13 cellular contexts compared by ENCODE assay signal in the genomic region with DNA sequence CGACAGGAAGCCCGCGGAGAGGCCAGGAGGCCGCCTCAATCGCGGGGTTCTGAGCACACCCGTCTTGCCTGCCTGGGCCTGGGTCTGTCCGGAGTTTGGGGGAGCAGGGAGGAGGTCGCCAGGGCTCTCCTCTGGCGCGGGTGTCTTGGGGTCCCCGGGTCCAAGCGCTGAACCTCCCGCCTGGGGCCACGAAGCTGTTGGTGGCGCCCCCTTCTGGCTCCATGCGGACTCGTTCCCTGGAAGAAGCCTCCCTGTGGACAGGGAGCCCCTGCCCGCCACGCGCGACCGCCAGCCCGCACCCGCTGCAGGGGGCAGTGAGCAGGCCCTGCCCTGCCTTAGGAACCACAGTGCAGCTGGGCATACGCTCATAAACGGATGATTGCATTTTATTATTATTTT. TPM values are rescaled to one million over a fixed set of nuclear protein-coding genes. Genes with fewer than 3 reads are reported as not detected.
DNase-seq lines count a peak whose midpoint lies in the region; ATAC-seq and TF ChIP-seq lines count a peak whose summit lies in the region.
"Had no signal": no experiment of that assay in that cellular context is flagged by ENCODE, and none has a peak within 500 bp of the region (broad histone marks: within the 10 kb centered on the region; RNA-seq: fewer than 3 reads in every experiment).

No MANE protein-coding gene starts in this region.

- no peak overlapping the region for H3K27ac Mint-ChIP-seq in activated CD8-positive, alpha-beta T cell treated with anti-CD3 and anti-CD28 coated beads for 36 hours
- no peak overlapping the region for H3K27ac Mint-ChIP-seq in activated CD8-positive, alpha-beta T cell treated with anti-CD3 and anti-CD28 coated beads, Interleukin-2, amount 10 ng/mL, durations not matched to agents 7 days and 5 days

- intact Hi-C loops in activated CD8-positive, alpha-beta T cell treated with anti-CD3 and anti-CD28 coated beads for 36 hours (cut with micrococcal nuclease), result loop anchor here (10.0 kb wide), 1 partner anchor 155 kb away; a partner anchor contains a TSS

- H3K9me3 Mint-ChIP-seq in activated CD8-positive, alpha-beta T cell treated with anti-CD3 and anti-CD28 coated beads for 36 hours, result no peaks in the 10 kb centered on the region
- no peaks in the 10 kb centered on the region for H3K9me3 Mint-ChIP-seq in activated CD8-positive, alpha-beta T cell treated with anti-CD3 and anti-CD28 coated beads, Interleukin-2, amount 10 ng/mL, durations not matched to agents 7 days and 5 days (ENCODE audit: insufficient read depth)

- H3K27me3 Mint-ChIP-seq in activated CD8-positive, alpha-beta T cell treated with anti-CD3 and anti-CD28 coated beads for 36 hours, result peaks cover 3% of the 10 kb centered on the region
- H3K27me3 Mint-ChIP-seq in activated CD8-positive, alpha-beta T cell treated with anti-CD3 and anti-CD28 coated beads, Interleukin-2, amount 10 ng/mL, durations not matched to agents 7 days and 5 days (ENCODE audit: low read depth), result no peaks in the 10 kb centered on the region

- H3K4me1 Mint-ChIP-seq in activated CD8-positive, alpha-beta T cell treated with anti-CD3 and anti-CD28 coated beads for 36 hours (ENCODE audit: low read depth), result peaks cover 20% of the 10 kb centered on the region
- peaks cover 27% of the 10 kb centered on the region for H3K4me1 Mint-ChIP-seq in activated CD8-positive, alpha-beta T cell treated with anti-CD3 and anti-CD28 coated beads, Interleukin-2, amount 10 ng/mL, durations not matched to agents 7 days and 5 days (ENCODE audit: low read depth)

- TF ChIP-seq CTCF in activated CD8-positive, alpha-beta T cell treated with anti-CD3 and anti-CD28 coated beads for 36 hours (IDR thresholded peaks at IDR 0.05), result no peak
- TF ChIP-seq CTCF in epithelial cell of proximal tubule (conservative IDR thresholded peaks at IDR 0.05; ENCODE audit: low read depth, low read length), result peak; percentile 42

- no peaks in the 10 kb centered on the region for H3K36me3 Mint-ChIP-seq in activated CD8-positive, alpha-beta T cell treated with anti-CD3 and anti-CD28 coated beads for 36 hours (ENCODE audit: low read depth)
- no peaks in the 10 kb centered on the region for H3K36me3 Mint-ChIP-seq in activated CD8-positive, alpha-beta T cell treated with anti-CD3 and anti-CD28 coated beads, Interleukin-2, amount 10 ng/mL, durations not matched to agents 7 days and 5 days (ENCODE audit: low read depth)

- POLR2A ChIA-PET in activated CD8-positive, alpha-beta T cell treated with anti-CD3 and anti-CD28 coated beads for 36 hours (lab: Charles Lee), result no interaction called here
- POLR2A ChIA-PET in activated CD8-positive, alpha-beta T cell treated with anti-CD3 and anti-CD28 coated beads, Interleukin-2, amount 10 ng/mL, durations not matched to agents 7 days and 5 days (lab: Charles Lee), result no interaction called here

- CTCF ChIA-PET in activated CD8-positive, alpha-beta T cell treated with anti-CD3 and anti-CD28 coated beads for 36 hours (lab: Charles Lee), result interaction anchor here (1.0 to 1.4 kb wide), 4 partner anchors 46 to 159 kb away, joined by 3 to 4 read pairs (median 3); no protein-coding TSS in a partner anchor
- CTCF ChIA-PET in activated CD8-positive, alpha-beta T cell treated with anti-CD3 and anti-CD28 coated beads, Interleukin-2, amount 10 ng/mL, durations not matched to agents 7 days and 5 days (lab: Charles Lee), result interaction anchor here (1.0 kb wide), 1 partner anchor 11 kb away, joined by 3 read pairs; no protein-coding TSS in a partner anchor

- no peak for ATAC-seq in activated CD8-positive, alpha-beta T cell treated with anti-CD3 and anti-CD28 coated beads for 36 hours
- ATAC-seq in activated CD8-positive, alpha-beta T cell treated with anti-CD3 and anti-CD28 coated beads, Interleukin-2, amount 10 ng/mL, durations not matched to agents 7 days and 5 days, result no peak
- no peak for ATAC-seq in GM18867 (IDR thresholded peaks at IDR 0.05; ENCODE audit: unreplicated experiment)
- ATAC-seq: left lobe of liver had no signal

- H3K4me3 Mint-ChIP-seq in activated CD8-positive, alpha-beta T cell treated with anti-CD3 and anti-CD28 coated beads for 36 hours, result no peak overlapping the region
- H3K4me3 Mint-ChIP-seq in activated CD8-positive, alpha-beta T cell treated with anti-CD3 and anti-CD28 coated beads, Interleukin-2, amount 10 ng/mL, durations not matched to agents 7 days and 5 days, result no peak overlapping the region

- H3K4me3 ChIP-seq in epithelial cell of proximal tubule (ENCODE audit: low read depth, low read length), result no peak overlapping the region
- H3K4me3 ChIP-seq: cardiac muscle cell had no signal

- DNase-seq in activated CD8-positive, alpha-beta T cell treated with anti-CD3 and anti-CD28 coated beads for 36 hours, result peak; percentile 46
- no peak for DNase-seq in activated CD8-positive, alpha-beta T cell treated with anti-CD3 and anti-CD28 coated beads, Interleukin-2, amount 10 ng/mL, durations not matched to agents 7 days and 5 days
- DNase-seq in NCI-H69 (lab: John Stamatoyannopoulos, UW) (peak; percentile 7), epithelial cell of proximal tubule (ENCODE audit: low read depth) (no peak), germinal center (ENCODE audit: low spot score) (no peak), GOT3 (lab: John Stamatoyannopoulos, UW) (no peak)
- DNase-seq in stimulated activated CD4-positive, alpha-beta T cell treated with anti-CD3 and anti-CD28 coated beads, Interleukin-4, amount 100 ng/mL, for 1 hour, result peak; percentile 42
- DNase-seq: DMS79; NCI-H187; NK-92 treated with Interleukin-12 subunit alpha and Interleukin-12 subunit beta, amount 100 ng/mL, for 24 hours had no signal

RNA-seq across cellular contexts. Expression of a gene that starts 44.7 kb away (rescaled TPM):
- 10 to 100 TPM; 34.8 to 38.0 TPM for total RNA-seq in activated CD8-positive, alpha-beta T cell treated with anti-CD3 and anti-CD28 coated beads for 36 hours
- total RNA-seq in activated CD8-positive, alpha-beta T cell treated with anti-CD3 and anti-CD28 coated beads, Interleukin-2, amount 10 ng/mL, durations not matched to agents 7 days and 5 days, result 10 to 100 TPM; 29.7 to 30.3 TPM
- total RNA-seq in epithelial cell of proximal tubule, result 16.3 and 23.4 TPM in 2 replicates

RNA-seq across cellular contexts. Expression of a gene that starts 58.0 kb away (rescaled TPM):
- 10 to 100 TPM; 53.3 to 56.2 TPM for total RNA-seq in activated CD8-positive, alpha-beta T cell treated with anti-CD3 and anti-CD28 coated beads for 36 hours
- total RNA-seq in activated CD8-positive, alpha-beta T cell treated with anti-CD3 and anti-CD28 coated beads, Interleukin-2, amount 10 ng/mL, durations not matched to agents 7 days and 5 days, result 10 to 100 TPM; 50.0 to 53.4 TPM
- 13.5 and 21.7 TPM in 2 replicates for total RNA-seq in epithelial cell of proximal tubule

Comparison
In these comparisons a context has a peak if more than half of its experiments do, and no peak if none do; other contexts are left out.
1. DNase-seq: peak in activated CD8-positive, alpha-beta T cell treated with anti-CD3 and anti-CD28 coated beads for 36 hours (single experiment), NCI-H69 (single experiment) and stimulated activated CD4-positive, alpha-beta T cell treated with anti-CD3 and anti-CD28 coated beads, Interleukin-4, amount 100 ng/mL, for 1 hour (single experiment); none in activated CD8-positive, alpha-beta T cell treated with anti-CD3 and anti-CD28 coated beads, Interleukin-2, amount 10 ng/mL, durations not matched to agents 7 days and 5 days (single experiment), epithelial cell of proximal tubule (single experiment), germinal center (single experiment) and GOT3 (single experiment).